1 cellular context compared by ENCODE assay signal in genomic region chr1:54253480-54253879, GRCh38.
A peak's percentile ranks its signal among the peaks of the same experiment; 100 is the strongest.
TF ChIP-seq lines count a peak whose summit lies in the region.

No MANE protein-coding gene starts in this region.

TF ChIP-seq in IMR-90, 13 proteins besides CTCF, POLR2A, EP300 and RAD21 (continued from another document):
- TF ChIP-seq MXI1 (IDR thresholded peaks at IDR 0.05; ENCODE audit: borderline replicate concordance, low read depth, low read length), result no peak
- peak; percentile 19; the same call in 1 of the 2 replicates for TF ChIP-seq SMC3 (IDR thresholded peaks at IDR 0.05; ENCODE audit: low read depth, low read length)
- no peak for TF ChIP-seq ELK1 (IDR thresholded peaks at IDR 0.05; ENCODE audit: borderline replicate concordance, low read depth, low read length)
- TF ChIP-seq CEBPB (IDR thresholded peaks at IDR 0.05; ENCODE audit: low read depth, low read length), result no peak
- TF ChIP-seq RFX5 (IDR thresholded peaks at IDR 0.05; ENCODE audit: low read depth, low read length), result 0 out of 2 replicates have a peak, but pooled peaks have one; percentile 30
- TF ChIP-seq CHD1 (IDR thresholded peaks at IDR 0.05; ENCODE audit: low read depth, low read length), result no peak
